In the genomic region with DNA sequence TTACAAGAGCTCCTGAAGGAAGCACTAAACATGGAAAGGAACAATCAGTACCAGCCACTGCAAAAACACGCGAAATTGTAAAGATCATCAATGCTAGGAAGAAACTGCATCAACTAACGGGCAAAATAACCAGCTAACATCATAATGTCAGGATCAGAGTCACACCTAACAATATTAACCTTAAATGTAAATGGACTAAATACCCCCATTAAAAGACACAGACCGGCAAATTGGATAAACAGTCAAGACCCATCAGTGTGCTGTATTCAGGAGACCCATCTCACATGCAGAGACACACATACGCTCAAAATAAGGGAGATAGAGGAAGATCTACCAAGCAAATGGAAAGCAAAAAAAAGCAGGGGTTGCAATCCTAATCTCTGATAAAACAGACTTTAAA, we compare ENCODE assay signal across 1 cellular context. TPM values are rescaled to one million over a fixed set of nuclear protein-coding genes. Genes with fewer than 3 reads are reported as not detected.
A peak's percentile ranks its signal among the peaks of the same experiment; 100 is the strongest.
DNase-seq lines count a peak whose midpoint lies in the region; ATAC-seq, FAIRE-seq and TF ChIP-seq lines count a peak whose summit lies in the region.
"Not testable (repeated sequence)": the region's sequence is repeated elsewhere in the genome, so short reads cannot be mapped to it uniquely, and the experiment has no call there.

No MANE protein-coding gene starts in this region.

- WGBS in K562 (ENCODE audit: insufficient coverage, low coverage, missing lambda C conversion rate): 87% methylated on average over 5 of the region's 5 CpGs

- POLR2A ChIA-PET in K562 (lab: Yijun Ruan, JAX): interaction anchor here (1.6 to 3.6 kb wide), 2 partner anchors 8 to 9 kb away, joined by 3 to 21 read pairs; no protein-coding TSS in a partner anchor

- not testable (repeated sequence) for H3K4me2 ChIP-seq in K562 (ENCODE audit: insufficient read depth, low read length)

- H3K79me2 ChIP-seq in K562 (ENCODE audit: control insufficient read depth, insufficient read depth, low read length): peaks cover 62% of the 10 kb centered on the region

- CTCF ChIA-PET in K562 (lab: Yijun Ruan, JAX; ENCODE audit: low intra/inter-chr PET ratio): not testable (repeated sequence)

- H3K4me3 ChIP-seq in K562: not testable (repeated sequence)

- peaks cover 40% of the 10 kb centered on the region for H3K36me3 ChIP-seq in K562 (ENCODE audit: control insufficient read depth, insufficient read depth, low read length)

- not testable (repeated sequence) for TF ChIP-seq CTCF in K562 (IDR thresholded peaks at IDR 0.05 in 2 of 3, conservative IDR thresholded peaks at IDR 0.05 in 1 of 3; ENCODE audit: insufficient read depth in 2 of 3, low read depth in 1 of 3, low read length in 3 of 3)

- ATAC-seq in K562: not testable (repeated sequence)

- not testable (repeated sequence) for H3K27ac ChIP-seq in K562 (ENCODE audit: extremely low read depth, low read depth, low read length)

- not testable (repeated sequence) for FAIRE-seq in K562 (lab: Jason Lieb, UNC)

- BruUV-seq in K562 (replicated peaks; lab: Mats Ljungman, UMichigan): not testable (repeated sequence)

- not testable (repeated sequence) for TF ChIP-seq EP300 in K562 (IDR thresholded peaks at IDR 0.05; ENCODE audit: low read length)

- H3K27me3 ChIP-seq in K562 (ENCODE audit: control insufficient read depth in 2 of 2, insufficient read depth in 2 of 2, low read length in 2 of 2): not testable (repeated sequence)

- not testable (repeated sequence) for H3K9me1 ChIP-seq in K562 (ENCODE audit: control insufficient read depth, insufficient read depth, low read length)

- DNase-seq in K562 (ENCODE audit: extremely low read depth in 1 of 4, low spot score in 3 of 4): not testable (repeated sequence)

- H4K20me1 ChIP-seq in K562 (replicated peaks; ENCODE audit: control insufficient read depth, insufficient read depth, low read length): not testable (repeated sequence)

- not testable (repeated sequence) for H3K9ac ChIP-seq in K562 (ENCODE audit: insufficient read depth in 1 of 2, low read depth in 2 of 2, low read length in 2 of 2)

- not testable (repeated sequence) for H3K9me3 ChIP-seq in K562 (replicated peaks; ENCODE audit: control insufficient read depth, insufficient read depth, low read depth, low read length)

- intact Hi-C loops in K562 (cut with micrococcal nuclease): not testable (repeated sequence)

- TF ChIP-seq RAD21 in K562 (CRISPR knock-in tag; conservative IDR thresholded peaks at IDR 0.05 in 1 of 2, IDR thresholded peaks at IDR 0.05 in 1 of 2): not testable (repeated sequence)

- TF ChIP-seq POLR2A in K562 (conservative IDR thresholded peaks at IDR 0.05): not testable (repeated sequence)

- in situ Hi-C loops in K562 (cut with MboI): loop anchor here (25.0 kb wide), 1 partner anchor 924 kb away; no protein-coding TSS in a partner anchor

- H3K4me1 ChIP-seq in K562 (replicated peaks in 1 of 2; ENCODE audit: control insufficient read depth in 2 of 2, insufficient read depth in 2 of 2, low read length in 2 of 2): not testable (repeated sequence)

- not testable (repeated sequence) for H2AFZ ChIP-seq in K562 (ENCODE audit: low read depth, low read length)

TF ChIP-seq in K562, 482 proteins besides CTCF, POLR2A, EP300 and RAD21:
- TF ChIP-seq ZNF354B (CRISPR knock-in tag; IDR thresholded peaks at IDR 0.05) (peak; percentile 63; the same call in 1 of the 2 replicates), ZNF507 (tag; conservative IDR thresholded peaks at IDR 0.05) (peak; percentile 93)
TF ChIP-seq in K562: peak in this region for 2; not testable (repeated sequence) for 480.

RNA-seq across cellular contexts. Expression of a gene that starts 10.8 kb away (rescaled TPM):
- total RNA-seq in K562 (2011; cell fraction: chromatin; rRNA removed; ENCODE audit: low replicate concordance): 46.6 and 61.0 TPM in 2 replicates
- 32.0 and 32.5 TPM in 2 replicates for total RNA-seq in K562 (2011; cell fraction: nucleolus; rRNA removed)
- 41.5 and 49.3 TPM in 2 replicates for total RNA-seq in K562 (2011; cell fraction: nucleoplasm; rRNA removed)
- total RNA-seq in K562 (2014; rRNA removed) (36.4 and 45.0 TPM in 2 replicates), K562 (2014; rRNA removed; fragmentation: Illumina TruSeq; extraction: Trizol) (78.6 and 86.3 TPM in 2 replicates), K562 (2015; rRNA removed; fragmentation: Illumina TruSeq; extraction: Trizol) (64.6 and 68.6 TPM in 2 replicates), K562 (2021) (59.0 and 62.3 TPM in 2 replicates)
- polyA plus RNA-seq in K562 (2011; rRNA removed) (47.7 and 94.4 TPM in 2 replicates), K562 (2014; fragmentation: Illumina TruSeq; extraction: Trizol) (77.7 and 96.7 TPM in 2 replicates), K562 (2014; fragmentation: Nextera tagmentation; extraction: Ambion mirVana) (10 to 100 TPM; 55.4 to 74.8 TPM), K562 (2014; rRNA removed) (50.5 and 53.0 TPM in 2 replicates)
- 34.3 and 34.7 TPM in 2 replicates for polyA plus RNA-seq in K562 (2011; cell fraction: cytosol; rRNA removed)
- polyA plus RNA-seq in K562 (2011; cell fraction: nucleus; rRNA removed): 26.0 and 33.0 TPM in 2 replicates
- polyA plus RNA-seq in K562 (2012): 43.5 and 51.0 TPM in 2 replicates
- polyA minus RNA-seq in K562 (2011; rRNA and poly(A)+ RNA removed): 68.5 and 99.9 TPM in 2 replicates
- polyA minus RNA-seq in K562 (2011; cell fraction: cytosol; rRNA and poly(A)+ RNA removed): 27.6 and 48.7 TPM in 2 replicates
- 27.9 and 34.5 TPM in 2 replicates for polyA minus RNA-seq in K562 (2011; cell fraction: nucleus; rRNA and poly(A)+ RNA removed)

RNA-seq across cellular contexts. Expression of a gene that starts 11.0 kb away (rescaled TPM):
- 55.6 and 91.7 TPM in 2 replicates for total RNA-seq in K562 (2011; cell fraction: chromatin; rRNA removed; ENCODE audit: low replicate concordance)
- 26.7 and 33.0 TPM in 2 replicates for total RNA-seq in K562 (2011; cell fraction: nucleolus; rRNA removed)
- 48.5 and 58.8 TPM in 2 replicates for total RNA-seq in K562 (2011; cell fraction: nucleoplasm; rRNA removed)
- 30.7 and 38.6 TPM in 2 replicates for total RNA-seq in K562 (2014; rRNA removed)
- 50.4 and 56.9 TPM in 2 replicates for total RNA-seq in K562 (2014; rRNA removed; fragmentation: Illumina TruSeq; extraction: Trizol)
- total RNA-seq in K562 (2015; rRNA removed; fragmentation: Illumina TruSeq; extraction: Trizol): 48.8 and 52.7 TPM in 2 replicates
- 33.6 and 34.9 TPM in 2 replicates for total RNA-seq in K562 (2021)
- 34.2 and 46.3 TPM in 2 replicates for polyA plus RNA-seq in K562 (2011; rRNA removed)
- polyA plus RNA-seq in K562 (2011; cell fraction: cytosol; rRNA removed): 13.0 and 22.3 TPM in 2 replicates
- 10.0 and 17.6 TPM in 2 replicates for polyA plus RNA-seq in K562 (2011; cell fraction: nucleus; rRNA removed)
- polyA plus RNA-seq in K562 (2012): 22.7 and 25.9 TPM in 2 replicates
- 40.5 and 40.9 TPM in 2 replicates for polyA plus RNA-seq in K562 (2014; fragmentation: Illumina TruSeq; extraction: Trizol)
- polyA plus RNA-seq in K562 (2014; fragmentation: Nextera tagmentation; extraction: Ambion mirVana): 10 to 100 TPM; 37.0 to 39.7 TPM
- polyA plus RNA-seq in K562 (2014; rRNA removed): 33.0 and 33.3 TPM in 2 replicates
- polyA minus RNA-seq in K562 (2011; rRNA and poly(A)+ RNA removed): 54.0 and 57.9 TPM in 2 replicates
- polyA minus RNA-seq in K562 (2011; cell fraction: cytosol; rRNA and poly(A)+ RNA removed): 18.7 and 28.5 TPM in 2 replicates
- 21.8 and 34.4 TPM in 2 replicates for polyA minus RNA-seq in K562 (2011; cell fraction: nucleus; rRNA and poly(A)+ RNA removed)

RNA-seq across cellular contexts. Expression of a gene that starts 54.1 kb away (rescaled TPM):
- 3,291 and 4,051 TPM in 2 replicates for total RNA-seq in K562 (2011; cell fraction: chromatin; rRNA removed; ENCODE audit: low replicate concordance)
- 2,385 and 2,511 TPM in 2 replicates for total RNA-seq in K562 (2011; cell fraction: nucleolus; rRNA removed)
- 3,147 and 3,351 TPM in 2 replicates for total RNA-seq in K562 (2011; cell fraction: nucleoplasm; rRNA removed)
- 547 and 565 TPM in 2 replicates for total RNA-seq in K562 (2014; rRNA removed)
- 1,258 and 1,263 TPM in 2 replicates for total RNA-seq in K562 (2014; rRNA removed; fragmentation: Illumina TruSeq; extraction: Trizol)
- 875 and 924 TPM in 2 replicates for total RNA-seq in K562 (2015; rRNA removed; fragmentation: Illumina TruSeq; extraction: Trizol)
- 775 and 809 TPM in 2 replicates for total RNA-seq in K562 (2021)
- polyA plus RNA-seq in K562 (2011; rRNA removed): 1,860 and 2,716 TPM in 2 replicates
- 538 and 2,020 TPM in 2 replicates for polyA plus RNA-seq in K562 (2011; cell fraction: cytosol; rRNA removed)
- 1,867 and 3,313 TPM in 2 replicates for polyA plus RNA-seq in K562 (2011; cell fraction: nucleus; rRNA removed)
- 995 and 1,637 TPM in 2 replicates for polyA plus RNA-seq in K562 (2012)
- polyA plus RNA-seq in K562 (2014; fragmentation: Illumina TruSeq; extraction: Trizol): 986 and 1,046 TPM in 2 replicates
- polyA plus RNA-seq in K562 (2014; fragmentation: Nextera tagmentation; extraction: Ambion mirVana): 1,000 to 10,000 TPM in 1 of 2 experiments, 100 to 1,000 TPM in 1; 891 to 1,006 TPM
- 1,150 and 1,154 TPM in 2 replicates for polyA plus RNA-seq in K562 (2014; rRNA removed)
- polyA minus RNA-seq in K562 (2011; rRNA and poly(A)+ RNA removed): 1,267 and 1,500 TPM in 2 replicates
- polyA minus RNA-seq in K562 (2011; cell fraction: cytosol; rRNA and poly(A)+ RNA removed): 631 and 789 TPM in 2 replicates
- polyA minus RNA-seq in K562 (2011; cell fraction: nucleus; rRNA and poly(A)+ RNA removed): 1,499 and 2,416 TPM in 2 replicates

RNA-seq across cellular contexts. Expression of a gene that starts 54.5 kb away (rescaled TPM):
- 16.8 and 28.1 TPM in 2 replicates for total RNA-seq in K562 (2011; cell fraction: chromatin; rRNA removed; ENCODE audit: low replicate concordance)
- total RNA-seq in K562 (2011; cell fraction: nucleolus; rRNA removed): 4.8 and 7.9 TPM in 2 replicates
- 16.1 and 25.3 TPM in 2 replicates for total RNA-seq in K562 (2011; cell fraction: nucleoplasm; rRNA removed)
- total RNA-seq in K562 (2014; rRNA removed) (5.3 and 5.4 TPM in 2 replicates), K562 (2014; rRNA removed; fragmentation: Illumina TruSeq; extraction: Trizol) (13.9 and 15.2 TPM in 2 replicates), K562 (2015; rRNA removed; fragmentation: Illumina TruSeq; extraction: Trizol) (10.9 and 11.6 TPM in 2 replicates), K562 (2021) (10.2 and 10.5 TPM in 2 replicates)
- polyA plus RNA-seq in K562 (2011; rRNA removed) (6.7 and 8.2 TPM in 2 replicates), K562 (2014; fragmentation: Illumina TruSeq; extraction: Trizol) (4.3 and 5.1 TPM in 2 replicates), K562 (2014; fragmentation: Nextera tagmentation; extraction: Ambion mirVana) (1 to 10 TPM; 1.3 TPM), K562 (2014; rRNA removed) (3.7 and 3.8 TPM in 2 replicates)
- 2.1 and 4.0 TPM in 2 replicates for polyA plus RNA-seq in K562 (2011; cell fraction: cytosol; rRNA removed)
- 9.4 and 12.8 TPM in 2 replicates for polyA plus RNA-seq in K562 (2011; cell fraction: nucleus; rRNA removed)
- polyA plus RNA-seq in K562 (2012): 2.3 and 3.8 TPM in 2 replicates
- polyA minus RNA-seq in K562 (2011; rRNA and poly(A)+ RNA removed): 22.3 and 30.3 TPM in 2 replicates
- polyA minus RNA-seq in K562 (2011; cell fraction: cytosol; rRNA and poly(A)+ RNA removed): 6.2 TPM in 2 replicates
- 9.8 and 22.7 TPM in 2 replicates for polyA minus RNA-seq in K562 (2011; cell fraction: nucleus; rRNA and poly(A)+ RNA removed)
